In genomic region chr11:46936138-46937110, GRCh38 we compare ENCODE assay signal across 1 cellular context.
TF ChIP-seq lines count a peak whose summit lies in the region.

Gene CSTPP1, plus strand, starts transcription at chr11:46936761. Its CDS starts 45 bp downstream, at chr11:46936806.

TF ChIP-seq in K562, 482 proteins besides CTCF, POLR2A, EP300 and RAD21 (continued from another document):
- 0 out of 2 replicates have a peak, but pooled peaks have one; percentile 57 for TF ChIP-seq ZHX1 (conservative IDR thresholded peaks at IDR 0.05; ENCODE audit: low read length)
- TF ChIP-seq DNMT1 (IDR thresholded peaks at IDR 0.05), result no peak
- no peak for TF ChIP-seq TRIM28 (IDR thresholded peaks at IDR 0.05)
- TF ChIP-seq SLC30A9 (CRISPR knock-in tag; IDR thresholded peaks at IDR 0.05), result no peak
- no peak for TF ChIP-seq ZNF398 (CRISPR knock-in tag; IDR thresholded peaks at IDR 0.05)
- no peak for TF ChIP-seq AFF4 (CRISPR knock-in tag; IDR thresholded peaks at IDR 0.05)
- TF ChIP-seq FUS (optimal IDR thresholded peaks at IDR 0.05; ENCODE audit: low read depth, low read length), result no peak
- TF ChIP-seq MLX (CRISPR knock-in tag; conservative IDR thresholded peaks at IDR 0.05), result no peak
- TF ChIP-seq POLR2AphosphoS2 (IDR thresholded peaks at IDR 0.05; ENCODE audit: low read length), result no peak
- no peak for TF ChIP-seq GATA2 (CRISPR knock-in tag; IDR thresholded peaks at IDR 0.05)
- TF ChIP-seq CBX3 (IDR thresholded peaks at IDR 0.05; ENCODE audit: borderline replicate concordance in 1 of 2, low read length in 2 of 2), result peak in 1 of 2 experiments; percentile 97; a peak in 2 of 3 replicates
- peak; percentile 89 for TF ChIP-seq CHAMP1 (IDR thresholded peaks at IDR 0.05)
- no peak; the same call in 1 of the 2 replicates for TF ChIP-seq ZBED1 (IDR thresholded peaks at IDR 0.05)
- TF ChIP-seq MEF2A (IDR thresholded peaks at IDR 0.05; ENCODE audit: control insufficient read depth, low read depth, low read length), result no peak
- TF ChIP-seq TCF7 (IDR thresholded peaks at IDR 0.05; ENCODE audit: borderline replicate concordance), result peak; percentile 79; the same call in 1 of the 2 replicates
- TF ChIP-seq SMAD4 (CRISPR knock-in tag; conservative IDR thresholded peaks at IDR 0.05), result no peak
- no peak for TF ChIP-seq MEF2D (tag; conservative IDR thresholded peaks at IDR 0.05; ENCODE audit: low read depth)
- no peak for TF ChIP-seq FOSL1 (tag; conservative IDR thresholded peaks at IDR 0.05)
- TF ChIP-seq TFE3 (CRISPR knock-in tag; IDR thresholded peaks at IDR 0.05), result no peak
- TF ChIP-seq SRF (CRISPR knock-in tag; IDR thresholded peaks at IDR 0.05), result no peak
- TF ChIP-seq TEAD4 (IDR thresholded peaks at IDR 0.05; ENCODE audit: low read length), result no peak; the same call in 1 of the 2 replicates
- TF ChIP-seq TEAD4 (CRISPR knock-in tag; IDR thresholded peaks at IDR 0.05; ENCODE audit: borderline replicate concordance), result no peak
- TF ChIP-seq RBM15 (IDR thresholded peaks at IDR 0.05; ENCODE audit: insufficient read depth, low read length), result no peak
- no peak for TF ChIP-seq ZNF24 (IDR thresholded peaks at IDR 0.05)
- no peak for TF ChIP-seq ZNF407 (IDR thresholded peaks at IDR 0.05; ENCODE audit: low read depth)
